8 cellular contexts compared by ENCODE assay signal in the genomic region with DNA sequence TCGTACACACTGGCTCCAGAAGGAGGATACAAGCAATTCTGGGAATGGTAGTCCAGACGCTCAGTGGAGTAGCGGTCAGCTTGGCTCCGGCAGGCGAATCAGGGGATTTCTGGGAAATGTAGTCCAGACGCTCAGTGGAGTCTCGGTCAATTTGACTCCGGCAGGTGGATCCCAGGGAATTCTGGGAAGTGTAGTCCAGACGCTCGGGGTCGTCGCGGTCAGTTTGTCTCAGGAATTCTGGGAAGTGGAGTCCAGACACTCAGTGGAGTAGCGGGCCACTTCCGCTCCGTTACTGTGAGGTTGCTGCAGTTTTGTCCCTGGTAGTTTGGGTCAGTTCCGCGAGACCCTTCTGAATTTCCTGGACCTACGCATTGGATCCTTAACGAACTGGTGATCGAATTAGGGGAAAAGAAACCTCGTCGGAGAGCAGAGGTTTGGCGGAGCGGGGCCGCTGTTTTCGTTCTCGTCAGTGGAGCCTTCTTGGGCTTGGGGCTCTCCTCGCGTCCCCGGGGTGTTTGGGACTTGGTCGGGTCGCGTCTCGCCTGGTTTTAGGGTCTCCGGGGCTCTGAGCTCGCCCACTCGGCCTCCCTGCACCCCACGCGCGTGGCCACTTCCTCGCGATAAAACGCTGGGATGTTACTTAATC. TPM values are rescaled to one million over a fixed set of nuclear protein-coding genes. Genes with fewer than 3 reads are reported as not detected.
DNase-seq lines count a peak whose midpoint lies in the region; ATAC-seq and TF ChIP-seq lines count a peak whose summit lies in the region.

A gene (plus strand): TSS at position 262 of the 646 bp plus-strand sequence. CDS start 2,429 bp downstream, outside the sequence.

- TF ChIP-seq CTCF in CD4-positive, alpha-beta T cell (IDR thresholded peaks at IDR 0.05) = no peak
- TF ChIP-seq CTCF in lung (IDR thresholded peaks at IDR 0.05; ENCODE audit: control extremely low read depth, extremely low read depth) = no peak

- no peaks in the 10 kb centered on the region for H3K27me3 Mint-ChIP-seq in CD4-positive, alpha-beta T cell
- no peaks in the 10 kb centered on the region for H3K27me3 Mint-ChIP-seq in activated CD8-positive, alpha-beta T cell treated with anti-CD3 and anti-CD28 coated beads, Interleukin-2, amount 10 ng/mL, durations not matched to agents 7 days and 5 days (ENCODE audit: low read depth)

- peaks cover 9 to 11% of the 10 kb centered on the region in 2 donors for H3K36me3 ChIP-seq in lung (ENCODE audit: control insufficient read depth in 2 of 2, insufficient read depth in 2 of 2, low read length in 2 of 2)

- no peak within 1 kb of the TSS for H3K27ac ChIP-seq in CD4-positive, alpha-beta T cell (ENCODE audit: low read depth, low read length)
- H3K27ac ChIP-seq in lung (ENCODE audit: low read depth in 1 of 2, low read length in 1 of 2) = peak within 1 kb of the TSS; percentile 76 to 85

- CTCF ChIA-PET in CD4-positive, alpha-beta T cell (lab: Charles Lee) = interaction anchor here (2.2 kb wide), 1 partner anchor 18 kb away, joined by 8 read pairs; a partner anchor contains a TSS
- CTCF ChIA-PET in activated CD8-positive, alpha-beta T cell treated with anti-CD3 and anti-CD28 coated beads, Interleukin-2, amount 10 ng/mL, durations not matched to agents 7 days and 5 days (lab: Charles Lee) = interaction anchor here (1.3 kb wide), 1 partner anchor 18 kb away, joined by 3 read pairs; no protein-coding TSS in a partner anchor

- intact Hi-C loops in CD4-positive, alpha-beta T cell (cut with DNase I, micrococcal nuclease) = loop anchor here in 1 of 2 experiments (1.0 to 10.0 kb wide), 6 partner anchors 18 to 192 kb away; a partner anchor contains a TSS

- ATAC-seq in CD4-positive, alpha-beta T cell (ENCODE audit: poor library complexity) = peak; percentile 89
- peak; percentile 82 for ATAC-seq in GM19438 (IDR thresholded peaks at IDR 0.05; ENCODE audit: low read depth, unreplicated experiment)
- ATAC-seq in HG03571 (IDR thresholded peaks at IDR 0.05; ENCODE audit: unreplicated experiment) = peak; percentile 85
- ATAC-seq in activated CD8-positive, alpha-beta T cell treated with anti-CD3 and anti-CD28 coated beads, Interleukin-2, amount 10 ng/mL, durations not matched to agents 7 days and 5 days = peak; percentile 88
- ATAC-seq in lung (ENCODE audit: insufficient read depth, low FRiP score) = peak; percentile 97

- peaks cover 0 to 1% of the 10 kb centered on the region in 2 donors for H3K4me1 ChIP-seq in lung (ENCODE audit: control insufficient read depth in 2 of 2, insufficient read depth in 2 of 2, low read length in 2 of 2)

- no peaks in the 10 kb centered on the region for H3K27me3 ChIP-seq in CD4-positive, alpha-beta T cell (ENCODE audit: control insufficient read depth, insufficient read depth, low read length)
- H3K27me3 ChIP-seq in lung (ENCODE audit: control insufficient read depth, insufficient read depth) = no peaks in the 10 kb centered on the region

- H3K4me3 Mint-ChIP-seq in CD4-positive, alpha-beta T cell = peak within 1 kb of the TSS; percentile 95
- H3K4me3 Mint-ChIP-seq in activated CD8-positive, alpha-beta T cell treated with anti-CD3 and anti-CD28 coated beads, Interleukin-2, amount 10 ng/mL, durations not matched to agents 7 days and 5 days = peak within 1 kb of the TSS; percentile 99

- H3K4me3 ChIP-seq in lung = peak within 1 kb of the TSS; percentile 96

- POLR2A ChIA-PET in CD4-positive, alpha-beta T cell (lab: Charles Lee) = interaction anchor here (1.4 to 3.9 kb wide), 2 partner anchors 18 to 28 kb away, joined by 8 to 18 read pairs; a partner anchor contains a TSS
- POLR2A ChIA-PET in activated CD8-positive, alpha-beta T cell treated with anti-CD3 and anti-CD28 coated beads, Interleukin-2, amount 10 ng/mL, durations not matched to agents 7 days and 5 days (lab: Charles Lee) = interaction anchor here (0.7 to 1.2 kb wide), 4 partner anchors 18 to 94 kb away, joined by 3 to 6 read pairs (median 4); no protein-coding TSS in a partner anchor

- peaks cover 33% of the 10 kb centered on the region for H3K9me3 ChIP-seq in CD4-positive, alpha-beta T cell (ENCODE audit: control insufficient read depth, low read length)
- peaks cover 1 to 6% of the 10 kb centered on the region in 2 donors for H3K9me3 ChIP-seq in lung (ENCODE audit: control insufficient read depth in 2 of 2, insufficient read depth in 1 of 2, low read length in 1 of 2)

- peak; percentile 55 to 79 (median 69) for DNase-seq in CD4-positive, alpha-beta T cell
- peak; percentile 99 for DNase-seq in NCI-H82 (lab: John Stamatoyannopoulos, UW)
- peak; percentile 92 for DNase-seq in activated CD8-positive, alpha-beta T cell treated with anti-CD3 and anti-CD28 coated beads, Interleukin-2, amount 10 ng/mL, durations not matched to agents 7 days and 5 days
- DNase-seq in effector CD8-positive, alpha-beta T cell (lab: John Stamatoyannopoulos, UW) = peak; percentile 71
- DNase-seq in lung (ENCODE audit: low spot score) = peak; percentile 96
- DNase-seq in stimulated activated CD4-positive, alpha-beta T cell treated with anti-CD3 and anti-CD28 coated beads, TNF-alpha, amount 100 ng/mL, for 24 hours (ENCODE audit: low read depth in 3 of 3) = peak; percentile 72 to 82 (median 77)

- WGBS in lung, 2 donors = 0% methylated on average over 44 of the region's 44 CpGs

- peak within 1 kb of the TSS; percentile 57 for H3K27ac Mint-ChIP-seq in CD4-positive, alpha-beta T cell
- peak within 1 kb of the TSS; percentile 95 for H3K27ac Mint-ChIP-seq in activated CD8-positive, alpha-beta T cell treated with anti-CD3 and anti-CD28 coated beads, Interleukin-2, amount 10 ng/mL, durations not matched to agents 7 days and 5 days

- H3K9me3 Mint-ChIP-seq in CD4-positive, alpha-beta T cell = peaks cover 14% of the 10 kb centered on the region
- H3K9me3 Mint-ChIP-seq in activated CD8-positive, alpha-beta T cell treated with anti-CD3 and anti-CD28 coated beads, Interleukin-2, amount 10 ng/mL, durations not matched to agents 7 days and 5 days (ENCODE audit: insufficient read depth) = peaks cover 22% of the 10 kb centered on the region

- H3K4me1 Mint-ChIP-seq in CD4-positive, alpha-beta T cell (ENCODE audit: low read depth) = peaks cover 37% of the 10 kb centered on the region
- peaks cover 28% of the 10 kb centered on the region for H3K4me1 Mint-ChIP-seq in activated CD8-positive, alpha-beta T cell treated with anti-CD3 and anti-CD28 coated beads, Interleukin-2, amount 10 ng/mL, durations not matched to agents 7 days and 5 days (ENCODE audit: low read depth)

- peaks cover 78% of the 10 kb centered on the region for H3K36me3 Mint-ChIP-seq in CD4-positive, alpha-beta T cell (ENCODE audit: low read depth)
- H3K36me3 Mint-ChIP-seq in activated CD8-positive, alpha-beta T cell treated with anti-CD3 and anti-CD28 coated beads, Interleukin-2, amount 10 ng/mL, durations not matched to agents 7 days and 5 days (ENCODE audit: low read depth) = peaks cover 45% of the 10 kb centered on the region

RNA-seq across cellular contexts. Expression of the gene that starts here (rescaled TPM):
- under 1 TPM; 0.71 to 0.73 TPM for total RNA-seq in CD4-positive, alpha-beta T cell
- total RNA-seq in activated CD8-positive, alpha-beta T cell treated with anti-CD3 and anti-CD28 coated beads, Interleukin-2, amount 10 ng/mL, durations not matched to agents 7 days and 5 days = 1 to 10 TPM; 4.1 to 4.5 TPM
- 1 to 10 TPM; 3.6 to 9.8 TPM for total RNA-seq in lung
- 1 to 10 TPM; 1.4 TPM for polyA plus RNA-seq in lung

Comparison
In these comparisons a context has a peak if more than half of its experiments do, and no peak if none do; other contexts are left out.
1. Peak in DNase-seq and ATAC-seq in CD4-positive, alpha-beta T cell; RNA of the gene not detected or under 1 TPM.